Comparison of ENCODE assay signal across 1 cellular context in the genomic region with DNA sequence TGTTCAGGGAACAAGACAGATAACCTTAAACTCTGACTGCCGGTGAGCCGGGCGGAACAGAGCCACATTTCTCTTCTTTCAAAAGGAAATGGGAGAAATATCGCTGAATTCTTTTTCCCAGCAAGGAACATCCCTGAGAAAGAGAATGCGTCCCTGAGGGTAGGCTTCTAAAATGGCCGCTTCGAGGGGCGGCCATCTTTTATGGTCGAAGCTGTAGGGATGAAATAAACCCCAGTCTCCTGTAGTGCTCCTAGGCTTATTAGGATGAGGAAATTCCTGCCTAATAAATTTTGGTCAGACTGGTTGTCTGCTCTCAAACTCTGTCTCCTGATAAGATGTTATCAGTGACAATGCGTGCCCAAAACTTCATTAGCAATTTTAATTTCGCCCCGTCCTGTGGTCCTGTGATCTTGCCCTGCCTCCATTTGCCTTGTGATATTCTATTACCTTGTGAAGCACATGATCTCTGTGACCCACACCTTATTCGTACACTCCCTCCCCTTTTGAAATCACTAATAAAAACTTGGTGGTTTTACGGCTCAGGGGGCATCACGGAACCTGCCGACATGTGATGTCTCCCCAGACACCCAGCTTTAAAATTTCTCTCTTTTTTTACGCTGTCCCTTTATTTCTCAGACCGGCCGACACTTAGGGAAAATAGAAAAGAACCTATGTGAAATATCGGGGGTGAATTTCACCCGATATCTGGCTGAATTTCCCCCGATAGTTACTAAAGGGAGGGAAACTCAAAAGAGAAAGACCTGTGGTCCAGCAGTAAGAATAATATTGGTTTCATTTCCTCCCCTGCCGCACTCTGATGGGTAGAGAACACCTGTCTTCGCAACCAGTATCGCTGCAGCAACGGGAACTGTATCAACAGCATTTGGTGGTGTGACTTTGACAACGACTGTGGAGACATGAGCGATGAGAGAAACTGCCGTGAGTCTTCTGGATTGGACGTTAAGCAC.
A peak's percentile ranks its signal among the peaks of the same experiment; 100 is the strongest.
TF ChIP-seq lines count a peak whose summit lies in the region.

No MANE protein-coding gene starts in this region.

TF ChIP-seq in GM12878, 131 proteins besides CTCF, POLR2A, EP300 and RAD21 (continued from another document and continues in another):
- TF ChIP-seq, protein P1, sequence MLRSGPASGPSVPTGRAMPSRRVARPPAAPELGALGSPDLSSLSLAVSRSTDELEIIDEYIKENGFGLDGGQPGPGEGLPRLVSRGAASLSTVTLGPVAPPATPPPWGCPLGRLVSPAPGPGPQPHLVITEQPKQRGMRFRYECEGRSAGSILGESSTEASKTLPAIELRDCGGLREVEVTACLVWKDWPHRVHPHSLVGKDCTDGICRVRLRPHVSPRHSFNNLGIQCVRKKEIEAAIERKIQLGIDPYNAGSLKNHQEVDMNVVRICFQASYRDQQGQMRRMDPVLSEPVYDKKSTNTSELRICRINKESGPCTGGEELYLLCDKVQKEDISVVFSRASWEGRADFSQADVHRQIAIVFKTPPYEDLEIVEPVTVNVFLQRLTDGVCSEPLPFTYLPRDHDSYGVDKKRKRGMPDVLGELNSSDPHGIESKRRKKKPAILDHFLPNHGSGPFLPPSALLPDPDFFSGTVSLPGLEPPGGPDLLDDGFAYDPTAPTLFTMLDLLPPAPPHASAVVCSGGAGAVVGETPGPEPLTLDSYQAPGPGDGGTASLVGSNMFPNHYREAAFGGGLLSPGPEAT (IDR thresholded peaks at IDR 0.05; ENCODE audit: low read depth), result peak; percentile 85; the same call in 1 of the 2 replicates
- TF ChIP-seq SMAD1 (IDR thresholded peaks at IDR 0.05; ENCODE audit: low read depth, partially characterized antibody) (peak; percentile 73), YY1 (IDR thresholded peaks at IDR 0.05; ENCODE audit: low read depth, low read length) (peak; percentile 90), ZNF207 (IDR thresholded peaks at IDR 0.05; ENCODE audit: borderline replicate concordance) (peak; percentile 25; the same call in 1 of the 2 replicates), JUNB (IDR thresholded peaks at IDR 0.05) (peak; percentile 73), DPF2 (IDR thresholded peaks at IDR 0.05) (peak; percentile 96), TCF3 (IDR thresholded peaks at IDR 0.05; ENCODE audit: borderline replicate concordance, insufficient read depth, low read depth, low read length) (peak; percentile 97), GATAD2B (conservative IDR thresholded peaks at IDR 0.05; ENCODE audit: low read depth) (peak; percentile 71), MTA3 (IDR thresholded peaks at IDR 0.05; ENCODE audit: borderline replicate concordance, low read length) (peak; percentile 52; the same call in 1 of the 2 replicates), FOXM1 (IDR thresholded peaks at IDR 0.05; ENCODE audit: low read depth, low read length) (peak; percentile 94), TCF12 (IDR thresholded peaks at IDR 0.05; ENCODE audit: low read depth, low read length) (peak; percentile 98), RUNX3 (IDR thresholded peaks at IDR 0.05; ENCODE audit: low read length) (peak; percentile 95), BACH1 (IDR thresholded peaks at IDR 0.05; ENCODE audit: borderline replicate concordance) (peak; percentile 90), TBL1XR1 (IDR thresholded peaks at IDR 0.05; ENCODE audit: low read depth, low read length) (peak; percentile 68; the same call in 1 of the 2 replicates), POU2F2 (IDR thresholded peaks at IDR 0.05; ENCODE audit: borderline replicate concordance, low read depth, low read length) (peak; percentile 56; the same call in 1 of the 3 replicates), BHLHE40 (IDR thresholded peaks at IDR 0.05; ENCODE audit: borderline replicate concordance in 1 of 2, low read depth in 2 of 2, low read length in 1 of 2) (peak; percentile 77 to 84), CREM (IDR thresholded peaks at IDR 0.05; ENCODE audit: low read depth) (peak; percentile 77), BMI1 (IDR thresholded peaks at IDR 0.05; ENCODE audit: borderline replicate concordance) (peak; percentile 64; the same call in 1 of the 2 replicates), CBX5 (IDR thresholded peaks at IDR 0.05; ENCODE audit: low read depth) (peak; percentile 54; the same call in 1 of the 2 replicates), ATF7 (IDR thresholded peaks at IDR 0.05; ENCODE audit: low read depth) (peak; percentile 69), CREB1 (IDR thresholded peaks at IDR 0.05; ENCODE audit: low read depth) (peak; percentile 46; the same call in 1 of the 2 replicates), IKZF1 (conservative IDR thresholded peaks at IDR 0.05) (peak; percentile 74), RB1 (IDR thresholded peaks at IDR 0.05; ENCODE audit: borderline replicate concordance) (peak; percentile 51; the same call in 1 of the 2 replicates), SPI1 (IDR thresholded peaks at IDR 0.05; ENCODE audit: borderline replicate concordance, insufficient read depth, low read depth, low read length) (peak; percentile 97), NFIC (IDR thresholded peaks at IDR 0.05; ENCODE audit: low read depth, low read length) (peak; percentile 91), MEF2B (IDR thresholded peaks at IDR 0.05; ENCODE audit: partially characterized antibody, poor library complexity, severe bottlenecking) (peak; percentile 88), PAX5 (IDR thresholded peaks at IDR 0.05; ENCODE audit: borderline replicate concordance, low read depth, low read length) (peak; percentile 85), BCL11A (IDR thresholded peaks at IDR 0.05; ENCODE audit: low read depth, low read length) (peak; percentile 85), KLF5 (IDR thresholded peaks at IDR 0.05; ENCODE audit: partially characterized antibody) (peak; percentile 54), MEF2A (IDR thresholded peaks at IDR 0.05; ENCODE audit: insufficient read depth, low read depth, low read length) (0 out of 2 replicates have a peak, but pooled peaks have one; percentile 63)
- TF ChIP-seq, protein P2, sequence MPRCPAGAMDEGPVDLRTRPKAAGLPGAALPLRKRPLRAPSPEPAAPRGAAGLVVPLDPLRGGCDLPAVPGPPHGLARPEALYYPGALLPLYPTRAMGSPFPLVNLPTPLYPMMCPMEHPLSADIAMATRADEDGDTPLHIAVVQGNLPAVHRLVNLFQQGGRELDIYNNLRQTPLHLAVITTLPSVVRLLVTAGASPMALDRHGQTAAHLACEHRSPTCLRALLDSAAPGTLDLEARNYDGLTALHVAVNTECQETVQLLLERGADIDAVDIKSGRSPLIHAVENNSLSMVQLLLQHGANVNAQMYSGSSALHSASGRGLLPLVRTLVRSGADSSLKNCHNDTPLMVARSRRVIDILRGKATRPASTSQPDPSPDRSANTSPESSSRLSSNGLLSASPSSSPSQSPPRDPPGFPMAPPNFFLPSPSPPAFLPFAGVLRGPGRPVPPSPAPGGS (IDR thresholded peaks at IDR 0.05; ENCODE audit: borderline replicate concordance, insufficient read depth, low read depth, low read length, poor library complexity, severe bottlenecking), result peak; percentile 95
- TF ChIP-seq, protein P3, sequence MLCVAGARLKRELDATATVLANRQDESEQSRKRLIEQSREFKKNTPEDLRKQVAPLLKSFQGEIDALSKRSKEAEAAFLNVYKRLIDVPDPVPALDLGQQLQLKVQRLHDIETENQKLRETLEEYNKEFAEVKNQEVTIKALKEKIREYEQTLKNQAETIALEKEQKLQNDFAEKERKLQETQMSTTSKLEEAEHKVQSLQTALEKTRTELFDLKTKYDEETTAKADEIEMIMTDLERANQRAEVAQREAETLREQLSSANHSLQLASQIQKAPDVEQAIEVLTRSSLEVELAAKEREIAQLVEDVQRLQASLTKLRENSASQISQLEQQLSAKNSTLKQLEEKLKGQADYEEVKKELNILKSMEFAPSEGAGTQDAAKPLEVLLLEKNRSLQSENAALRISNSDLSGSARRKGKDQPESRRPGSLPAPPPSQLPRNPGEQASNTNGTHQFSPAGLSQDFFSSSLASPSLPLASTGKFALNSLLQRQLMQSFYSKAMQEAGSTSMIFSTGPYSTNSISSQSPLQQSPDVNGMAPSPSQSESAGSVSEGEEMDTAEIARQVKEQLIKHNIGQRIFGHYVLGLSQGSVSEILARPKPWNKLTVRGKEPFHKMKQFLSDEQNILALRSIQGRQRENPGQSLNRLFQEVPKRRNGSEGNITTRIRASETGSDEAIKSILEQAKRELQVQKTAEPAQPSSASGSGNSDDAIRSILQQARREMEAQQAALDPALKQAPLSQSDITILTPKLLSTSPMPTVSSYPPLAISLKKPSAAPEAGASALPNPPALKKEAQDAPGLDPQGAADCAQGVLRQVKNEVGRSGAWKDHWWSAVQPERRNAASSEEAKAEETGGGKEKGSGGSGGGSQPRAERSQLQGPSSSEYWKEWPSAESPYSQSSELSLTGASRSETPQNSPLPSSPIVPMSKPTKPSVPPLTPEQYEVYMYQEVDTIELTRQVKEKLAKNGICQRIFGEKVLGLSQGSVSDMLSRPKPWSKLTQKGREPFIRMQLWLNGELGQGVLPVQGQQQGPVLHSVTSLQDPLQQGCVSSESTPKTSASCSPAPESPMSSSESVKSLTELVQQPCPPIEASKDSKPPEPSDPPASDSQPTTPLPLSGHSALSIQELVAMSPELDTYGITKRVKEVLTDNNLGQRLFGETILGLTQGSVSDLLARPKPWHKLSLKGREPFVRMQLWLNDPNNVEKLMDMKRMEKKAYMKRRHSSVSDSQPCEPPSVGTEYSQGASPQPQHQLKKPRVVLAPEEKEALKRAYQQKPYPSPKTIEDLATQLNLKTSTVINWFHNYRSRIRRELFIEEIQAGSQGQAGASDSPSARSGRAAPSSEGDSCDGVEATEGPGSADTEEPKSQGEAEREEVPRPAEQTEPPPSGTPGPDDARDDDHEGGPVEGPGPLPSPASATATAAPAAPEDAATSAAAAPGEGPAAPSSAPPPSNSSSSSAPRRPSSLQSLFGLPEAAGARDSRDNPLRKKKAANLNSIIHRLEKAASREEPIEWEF (IDR thresholded peaks at IDR 0.05; ENCODE audit: insufficient replicate concordance, low read depth, low read length), result peak; percentile 80
- TF ChIP-seq, protein P4, sequence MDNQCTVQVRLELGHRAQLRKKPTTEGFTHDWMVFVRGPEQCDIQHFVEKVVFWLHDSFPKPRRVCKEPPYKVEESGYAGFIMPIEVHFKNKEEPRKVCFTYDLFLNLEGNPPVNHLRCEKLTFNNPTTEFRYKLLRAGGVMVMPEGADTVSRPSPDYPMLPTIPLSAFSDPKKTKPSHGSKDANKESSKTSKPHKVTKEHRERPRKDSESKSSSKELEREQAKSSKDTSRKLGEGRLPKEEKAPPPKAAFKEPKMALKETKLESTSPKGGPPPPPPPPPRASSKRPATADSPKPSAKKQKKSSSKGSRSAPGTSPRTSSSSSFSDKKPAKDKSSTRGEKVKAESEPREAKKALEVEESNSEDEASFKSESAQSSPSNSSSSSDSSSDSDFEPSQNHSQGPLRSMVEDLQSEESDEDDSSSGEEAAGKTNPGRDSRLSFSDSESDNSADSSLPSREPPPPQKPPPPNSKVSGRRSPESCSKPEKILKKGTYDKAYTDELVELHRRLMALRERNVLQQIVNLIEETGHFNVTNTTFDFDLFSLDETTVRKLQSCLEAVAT (IDR thresholded peaks at IDR 0.05), result peak; percentile 63
- TF ChIP-seq, protein P5, sequence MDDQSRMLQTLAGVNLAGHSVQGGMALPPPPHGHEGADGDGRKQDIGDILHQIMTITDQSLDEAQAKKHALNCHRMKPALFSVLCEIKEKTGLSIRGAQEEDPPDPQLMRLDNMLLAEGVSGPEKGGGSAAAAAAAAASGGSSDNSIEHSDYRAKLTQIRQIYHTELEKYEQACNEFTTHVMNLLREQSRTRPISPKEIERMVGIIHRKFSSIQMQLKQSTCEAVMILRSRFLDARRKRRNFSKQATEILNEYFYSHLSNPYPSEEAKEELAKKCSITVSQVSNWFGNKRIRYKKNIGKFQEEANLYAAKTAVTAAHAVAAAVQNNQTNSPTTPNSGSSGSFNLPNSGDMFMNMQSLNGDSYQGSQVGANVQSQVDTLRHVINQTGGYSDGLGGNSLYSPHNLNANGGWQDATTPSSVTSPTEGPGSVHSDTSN (IDR thresholded peaks at IDR 0.05; ENCODE audit: insufficient replicate concordance, low read depth, low read length), result peak; percentile 75
- TF ChIP-seq, protein P6, sequence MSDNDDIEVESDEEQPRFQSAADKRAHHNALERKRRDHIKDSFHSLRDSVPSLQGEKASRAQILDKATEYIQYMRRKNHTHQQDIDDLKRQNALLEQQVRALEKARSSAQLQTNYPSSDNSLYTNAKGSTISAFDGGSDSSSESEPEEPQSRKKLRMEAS (IDR thresholded peaks at IDR 0.05; ENCODE audit: low read depth, low read length), result peak; percentile 57; the same call in 1 of the 2 replicates
- TF ChIP-seq, protein P7, sequence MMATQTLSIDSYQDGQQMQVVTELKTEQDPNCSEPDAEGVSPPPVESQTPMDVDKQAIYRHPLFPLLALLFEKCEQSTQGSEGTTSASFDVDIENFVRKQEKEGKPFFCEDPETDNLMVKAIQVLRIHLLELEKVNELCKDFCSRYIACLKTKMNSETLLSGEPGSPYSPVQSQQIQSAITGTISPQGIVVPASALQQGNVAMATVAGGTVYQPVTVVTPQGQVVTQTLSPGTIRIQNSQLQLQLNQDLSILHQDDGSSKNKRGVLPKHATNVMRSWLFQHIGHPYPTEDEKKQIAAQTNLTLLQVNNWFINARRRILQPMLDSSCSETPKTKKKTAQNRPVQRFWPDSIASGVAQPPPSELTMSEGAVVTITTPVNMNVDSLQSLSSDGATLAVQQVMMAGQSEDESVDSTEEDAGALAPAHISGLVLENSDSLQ (IDR thresholded peaks at IDR 0.05), result peak; percentile 71
- TF ChIP-seq, protein P8, sequence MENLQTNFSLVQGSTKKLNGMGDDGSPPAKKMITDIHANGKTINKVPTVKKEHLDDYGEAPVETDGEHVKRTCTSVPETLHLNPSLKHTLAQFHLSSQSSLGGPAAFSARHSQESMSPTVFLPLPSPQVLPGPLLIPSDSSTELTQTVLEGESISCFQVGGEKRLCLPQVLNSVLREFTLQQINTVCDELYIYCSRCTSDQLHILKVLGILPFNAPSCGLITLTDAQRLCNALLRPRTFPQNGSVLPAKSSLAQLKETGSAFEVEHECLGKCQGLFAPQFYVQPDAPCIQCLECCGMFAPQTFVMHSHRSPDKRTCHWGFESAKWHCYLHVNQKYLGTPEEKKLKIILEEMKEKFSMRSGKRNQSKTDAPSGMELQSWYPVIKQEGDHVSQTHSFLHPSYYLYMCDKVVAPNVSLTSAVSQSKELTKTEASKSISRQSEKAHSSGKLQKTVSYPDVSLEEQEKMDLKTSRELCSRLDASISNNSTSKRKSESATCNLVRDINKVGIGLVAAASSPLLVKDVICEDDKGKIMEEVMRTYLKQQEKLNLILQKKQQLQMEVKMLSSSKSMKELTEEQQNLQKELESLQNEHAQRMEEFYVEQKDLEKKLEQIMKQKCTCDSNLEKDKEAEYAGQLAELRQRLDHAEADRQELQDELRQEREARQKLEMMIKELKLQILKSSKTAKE (IDR thresholded peaks at IDR 0.05; ENCODE audit: low read depth, poor library complexity, severe bottlenecking), result peak; percentile 94
